ENCODE assay signal across 8 cellular contexts in genomic region chr20:5658897-5659296, GRCh38. TPM values are rescaled to one million over a fixed set of nuclear protein-coding genes. Genes with fewer than 3 reads are reported as not detected.
DNase-seq lines count a peak whose midpoint lies in the region; ATAC-seq and TF ChIP-seq lines count a peak whose summit lies in the region.

No MANE protein-coding gene starts in this region.

- no peaks in the 10 kb centered on the region for H3K9me2 ChIP-seq in SK-N-SH

- H3K9ac ChIP-seq in SK-N-SH = peak overlapping the region; percentile 33; the same call in 1 of the 2 replicates

- CTCF ChIA-PET in SK-N-SH (lab: Yijun Ruan, JAX) = interaction anchor here (1.0 kb wide), 1 partner anchor 22 kb away, joined by 5 read pairs; no protein-coding TSS in a partner anchor

- POLR2A ChIA-PET in SK-N-SH (lab: Yijun Ruan, JAX) = no interaction called here

- no peak for TF ChIP-seq RAD21 in SK-N-SH (IDR thresholded peaks at IDR 0.05; ENCODE audit: low read length)

- no peak for TF ChIP-seq EP300 in SK-N-SH (IDR thresholded peaks at IDR 0.05; ENCODE audit: borderline replicate concordance in 1 of 2, low read depth in 1 of 2, low read length in 1 of 2)

- H3K4me2 ChIP-seq in SK-N-SH = peak overlapping the region; percentile 74

- H3K27me3 ChIP-seq in SK-N-SH (ENCODE audit: insufficient read depth) (no peaks in the 10 kb centered on the region), left lung (no peaks in the 10 kb centered on the region)

- H3K4me1 ChIP-seq in SK-N-SH (ENCODE audit: control insufficient read depth in 1 of 2, insufficient read depth in 2 of 2, low read depth in 1 of 2, low read length in 1 of 2) (peaks cover 9 to 29% of the 10 kb centered on the region in 2 experiments; a peak in 2 of 4 replicates), left lung (peaks cover 30 to 87% of the 10 kb centered on the region in 2 donors)

- peak overlapping the region; percentile 2 to 86; a peak in 3 of 4 replicates for H3K27ac ChIP-seq in SK-N-SH (ENCODE audit: low read depth in 2 of 2, low read length in 1 of 2)
- peak overlapping the region; percentile 39 for H3K27ac ChIP-seq in caudate nucleus (ENCODE audit: low read depth, low read length)
- peak overlapping the region; percentile 78 to 82 for H3K27ac ChIP-seq in left lung

- no peaks in the 10 kb centered on the region for H3K79me2 ChIP-seq in SK-N-SH (ENCODE audit: insufficient read depth)

- H3F3A ChIP-seq in SK-N-SH (replicated peaks; ENCODE audit: insufficient read depth) = peaks cover 3% of the 10 kb centered on the region

- peak; percentile 56 for ATAC-seq in HG03103 (IDR thresholded peaks at IDR 0.05; ENCODE audit: low read depth, unreplicated experiment)
- peak; percentile 53 for ATAC-seq in left lung
- no peak for ATAC-seq in GM19455 (IDR thresholded peaks at IDR 0.05; ENCODE audit: unreplicated experiment)

- DNase-seq in COR-L47 (lab: John Stamatoyannopoulos, UW) = peak; percentile 4
- DNase-seq in SK-N-SH = no peak
- peak in 45 of 61 donors; percentile 2 to 88 (median 25) for DNase-seq in caudate nucleus (lab: John Stamatoyannopoulos, UW)
- DNase-seq in left lung = peak in 1 of 2 donors; percentile 74
- DNase-seq in stimulated activated CD4-positive, alpha-beta T cell treated with anti-CD3 and anti-CD28 coated beads, TNF-alpha, amount 100 ng/mL, for 4 hours (ENCODE audit: low read depth in 3 of 3) = peak in 2 of 3 experiments; percentile 20 to 22
- DNase-seq in T-helper 1 cell = no peak

- TF ChIP-seq CTCF in SK-N-SH (IDR thresholded peaks at IDR 0.05) (no peak), left lung (IDR thresholded peaks at IDR 0.05) (no peak)

- H3K4me3 ChIP-seq in SK-N-SH (ENCODE audit: low read depth in 2 of 2, low read length in 1 of 2) (no peak overlapping the region), left lung (no peak overlapping the region)

- H3K36me3 ChIP-seq in SK-N-SH (replicated peaks in 1 of 2; ENCODE audit: control insufficient read depth in 1 of 2, insufficient read depth in 2 of 2, low read length in 1 of 2) (no peaks in the 10 kb centered on the region), left lung (no peaks in the 10 kb centered on the region)

- intact Hi-C loops in left lung (cut with DNase I) = no loop called here

- 53% methylated on average over 4 of the region's 4 CpGs for WGBS in SK-N-SH (ENCODE audit: low lambda C conversion rate)

- H3K9me3 ChIP-seq in SK-N-SH (no peaks in the 10 kb centered on the region), left lung (no peaks in the 10 kb centered on the region)

- no peaks in the 10 kb centered on the region for H4K20me1 ChIP-seq in SK-N-SH (ENCODE audit: insufficient read depth)

- no peak overlapping the region; the same call in 1 of the 2 replicates for H2AFZ ChIP-seq in SK-N-SH (ENCODE audit: low read depth)

TF ChIP-seq in SK-N-SH, 30 proteins besides CTCF, POLR2A, EP300 and RAD21:
- TF ChIP-seq SMC3 (IDR thresholded peaks at IDR 0.05; ENCODE audit: low read depth, low read length) (no peak), TCF12 (IDR thresholded peaks at IDR 0.05) (no peak), ZBTB33 (IDR thresholded peaks at IDR 0.05; ENCODE audit: borderline replicate concordance, low read depth) (no peak), RCOR1 (IDR thresholded peaks at IDR 0.05; ENCODE audit: low read length) (no peak), EZH2phosphoT487 (IDR thresholded peaks at IDR 0.05; ENCODE audit: borderline replicate concordance, low read depth) (no peak), POLR2AphosphoS5 (IDR thresholded peaks at IDR 0.05; ENCODE audit: low read depth, low read length) (no peak), GATA2 (CRISPR knock-in tag; IDR thresholded peaks at IDR 0.05) (no peak), RFX5 (IDR thresholded peaks at IDR 0.05; ENCODE audit: low read length) (no peak), ELF1 (IDR thresholded peaks at IDR 0.05) (no peak), MAX (IDR thresholded peaks at IDR 0.05; ENCODE audit: low read depth) (no peak), JUND (IDR thresholded peaks at IDR 0.05) (no peak), FOXM1 (IDR thresholded peaks at IDR 0.05; ENCODE audit: low read depth) (no peak), YY1 (IDR thresholded peaks at IDR 0.05; ENCODE audit: low read depth) (no peak), RXRA (IDR thresholded peaks at IDR 0.05; ENCODE audit: borderline replicate concordance, low read depth) (no peak)
- TF ChIP-seq, protein P1, sequence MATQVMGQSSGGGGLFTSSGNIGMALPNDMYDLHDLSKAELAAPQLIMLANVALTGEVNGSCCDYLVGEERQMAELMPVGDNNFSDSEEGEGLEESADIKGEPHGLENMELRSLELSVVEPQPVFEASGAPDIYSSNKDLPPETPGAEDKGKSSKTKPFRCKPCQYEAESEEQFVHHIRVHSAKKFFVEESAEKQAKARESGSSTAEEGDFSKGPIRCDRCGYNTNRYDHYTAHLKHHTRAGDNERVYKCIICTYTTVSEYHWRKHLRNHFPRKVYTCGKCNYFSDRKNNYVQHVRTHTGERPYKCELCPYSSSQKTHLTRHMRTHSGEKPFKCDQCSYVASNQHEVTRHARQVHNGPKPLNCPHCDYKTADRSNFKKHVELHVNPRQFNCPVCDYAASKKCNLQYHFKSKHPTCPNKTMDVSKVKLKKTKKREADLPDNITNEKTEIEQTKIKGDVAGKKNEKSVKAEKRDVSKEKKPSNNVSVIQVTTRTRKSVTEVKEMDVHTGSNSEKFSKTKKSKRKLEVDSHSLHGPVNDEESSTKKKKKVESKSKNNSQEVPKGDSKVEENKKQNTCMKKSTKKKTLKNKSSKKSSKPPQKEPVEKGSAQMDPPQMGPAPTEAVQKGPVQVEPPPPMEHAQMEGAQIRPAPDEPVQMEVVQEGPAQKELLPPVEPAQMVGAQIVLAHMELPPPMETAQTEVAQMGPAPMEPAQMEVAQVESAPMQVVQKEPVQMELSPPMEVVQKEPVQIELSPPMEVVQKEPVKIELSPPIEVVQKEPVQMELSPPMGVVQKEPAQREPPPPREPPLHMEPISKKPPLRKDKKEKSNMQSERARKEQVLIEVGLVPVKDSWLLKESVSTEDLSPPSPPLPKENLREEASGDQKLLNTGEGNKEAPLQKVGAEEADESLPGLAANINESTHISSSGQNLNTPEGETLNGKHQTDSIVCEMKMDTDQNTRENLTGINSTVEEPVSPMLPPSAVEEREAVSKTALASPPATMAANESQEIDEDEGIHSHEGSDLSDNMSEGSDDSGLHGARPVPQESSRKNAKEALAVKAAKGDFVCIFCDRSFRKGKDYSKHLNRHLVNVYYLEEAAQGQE (IDR thresholded peaks at IDR 0.05; ENCODE audit: low read depth, low read length) = no peak
TF ChIP-seq in SK-N-SH: peak in this region for 0.

RNA-seq across cellular contexts. Expression of gene GPCPD1, which starts 48.1 kb away (rescaled TPM):
- polyA plus RNA-seq in SK-N-SH (2012; rRNA removed) = 8.7 and 11.3 TPM in 2 replicates
- 9.2 and 10.4 TPM in 2 replicates for polyA plus RNA-seq in SK-N-SH (2012; cell fraction: cytosol; rRNA removed)
- polyA plus RNA-seq in SK-N-SH (2012; cell fraction: nucleus; rRNA removed) = 18.0 and 32.4 TPM in 2 replicates
- 10 to 100 TPM; 54.7 to 74.6 TPM for total RNA-seq in left lung

Comparison
In these comparisons a context has a peak if more than half of its experiments do, and no peak if none do; other contexts are left out.
1. DNase-seq: peak in COR-L47 (single experiment), caudate nucleus (45 of 61) and stimulated activated CD4-positive, alpha-beta T cell treated with anti-CD3 and anti-CD28 coated beads, TNF-alpha, amount 100 ng/mL, for 4 hours (2 of 3); none in SK-N-SH (single experiment) and T-helper 1 cell (0 of 5).
2. Peak in every context shown above with its lines, with median percentiles within 50 percentile points of each other: H3K27ac ChIP-seq.